21 cellular contexts compared by ENCODE assay signal in genomic region chr2:75360945-75361344, GRCh38.
DNase-seq lines count a peak whose midpoint lies in the region; ATAC-seq, FAIRE-seq and TF ChIP-seq lines count a peak whose summit lies in the region.
"Had no signal": no experiment of that assay in that cellular context is flagged by ENCODE, and none has a peak within 500 bp of the region (broad histone marks: within the 10 kb centered on the region; RNA-seq: fewer than 3 reads in every experiment).

No MANE protein-coding gene starts in this region.

- H3K4me1 ChIP-seq in HepG2 (ENCODE audit: insufficient read depth, low read length) (no peaks in the 10 kb centered on the region), right lobe of liver (no peaks in the 10 kb centered on the region), IMR-90 (ENCODE audit: control insufficient read depth, insufficient read depth, low read length) (no peaks in the 10 kb centered on the region), Loucy (ENCODE audit: insufficient read depth, low read length, poor library complexity, severe bottlenecking) (peaks cover 35% of the 10 kb centered on the region), spleen (no peaks in the 10 kb centered on the region)
- H3K4me1 ChIP-seq: Caco-2 had no signal

- H4K91ac ChIP-seq in IMR-90 (ENCODE audit: insufficient read depth, low read depth, low read length) = no peak overlapping the region

- 24% methylated on average over 1 of the region's 1 CpG for WGBS in HepG2 (ENCODE audit: low lambda C conversion rate)
- 73% methylated on average over 1 of the region's 1 CpG for WGBS in right lobe of liver (ENCODE audit: insufficient coverage, low coverage, low lambda C conversion rate, missing lambda C conversion rate)
- no CpG with 5 or more reads among the region's 1 CpG for whole genome bisulfite sequencing in IMR-90 (ENCODE audit: extremely low coverage in 2 of 2, insufficient read length in 1 of 2), 2 experiments
- WGBS in spleen, 5 donors = 55 to 77% (median 61%) methylated on average over 1 of the region's 1 CpG

- no peak overlapping the region for H3K27ac Mint-ChIP-seq in type B pancreatic cell
- H3K27ac Mint-ChIP-seq: B cell; CD4-positive, alpha-beta T cell; CD8-positive, alpha-beta T cell had no signal

- H2AFZ ChIP-seq in HepG2 (ENCODE audit: low read length) (no peak overlapping the region), IMR-90 (replicated peaks; ENCODE audit: low read length, poor library complexity) (no peak overlapping the region), Loucy (ENCODE audit: low read length) (peak overlapping the region; percentile 9; the same call in 1 of the 2 replicates)

- H2BK20ac ChIP-seq in IMR-90 (ENCODE audit: low read depth, low read length) = no peak overlapping the region

- ATAC-seq in HepG2 = no peak
- no peak for ATAC-seq in right lobe of liver
- no peak for ATAC-seq in IMR-90 (ENCODE audit: low read depth)
- no peak for ATAC-seq in activated T-cell treated with anti-CD3 and anti-CD28 coated beads, Interleukin-2, amount 50 U/mL, for 4 hours
- ATAC-seq: CD8-positive, alpha-beta T cell had no signal

- no peak for TF ChIP-seq EP300 in HepG2 (IDR thresholded peaks at IDR 0.05; ENCODE audit: low read depth in 2 of 2, low read length in 2 of 2)
- no peak for TF ChIP-seq EP300 in HepG2 (CRISPR knock-in tag; IDR thresholded peaks at IDR 0.05; ENCODE audit: borderline replicate concordance)

- no peak overlapping the region for H2AK9ac ChIP-seq in IMR-90 (replicated peaks; ENCODE audit: low read depth, low read length, poor library complexity)

- H3K4me1 Mint-ChIP-seq in activated T-cell treated with anti-CD3 and anti-CD28 coated beads, Interleukin-2, amount 50 U/mL, for 4 hours (ENCODE audit: low read depth) = no peaks in the 10 kb centered on the region
- no peaks in the 10 kb centered on the region for H3K4me1 Mint-ChIP-seq in type B pancreatic cell (ENCODE audit: unreplicated experiment)
- H3K4me1 Mint-ChIP-seq: B cell had no signal

- H3K79me2 ChIP-seq in HepG2 (ENCODE audit: insufficient read depth, low read length) (no peaks in the 10 kb centered on the region), Loucy (ENCODE audit: insufficient read depth, low read length) (no peaks in the 10 kb centered on the region)

- H3K4me2 ChIP-seq in HepG2 (ENCODE audit: low read depth, low read length) (no peak overlapping the region), IMR-90 (ENCODE audit: low read depth, low read length) (no peak overlapping the region), Loucy (ENCODE audit: low read depth, low read length, poor library complexity, severe bottlenecking) (peak overlapping the region; percentile 79)

- peaks cover 10% of the 10 kb centered on the region for H3F3A ChIP-seq in Loucy (ENCODE audit: low read depth)

- H3K9me3 ChIP-seq in HepG2 (ENCODE audit: low read length) (no peaks in the 10 kb centered on the region), right lobe of liver (no peaks in the 10 kb centered on the region), IMR-90 (ENCODE audit: control insufficient read depth, insufficient read depth, low read length) (no peaks in the 10 kb centered on the region), Loucy (ENCODE audit: insufficient read depth, low read depth, low read length) (0 out of 2 replicates have a peak, but pooled peaks cover 4% of the 10 kb centered on the region), spleen (peaks cover 0 to 5% (median 0%) of the 10 kb centered on the region in 8 donors)
- H3K9me3 ChIP-seq: BLaER1 treated with 17β-estradiol and CSF1 and Interleukin-3, amounts not matched to agents 10 nM and 100 nM; Caco-2 had no signal

- TF ChIP-seq POLR2A in HepG2 (IDR thresholded peaks at IDR 0.05; ENCODE audit: insufficient read depth in 1 of 2, low read depth in 2 of 2, low read length in 2 of 2) (no peak), right lobe of liver (IDR thresholded peaks at IDR 0.05) (no peak), IMR-90 (IDR thresholded peaks at IDR 0.05; ENCODE audit: low read depth, low read length) (no peak), spleen (IDR thresholded peaks at IDR 0.05) (no peak)

- in situ Hi-C loops in HepG2 (cut with HindIII; ENCODE audit: extremely low pct_ligation_motif_present, low pct_unique_long_range_greater_than_20kb) = no loop called here
- in situ Hi-C loops in IMR-90 (cut with MboI; ENCODE audit: low sequenced_read_pairs) = no loop called here

- no peaks in the 10 kb centered on the region for H3K79me1 ChIP-seq in IMR-90 (ENCODE audit: low read depth in 1 of 2, low read length in 2 of 2)

- H3K9me1 ChIP-seq in IMR-90 (ENCODE audit: insufficient read depth, low read length) = no peaks in the 10 kb centered on the region

- H3K36me3 ChIP-seq in HepG2 (replicated peaks in 1 of 2; ENCODE audit: control insufficient read depth in 1 of 2, insufficient read depth in 2 of 2, low read length in 2 of 2) = no peaks in the 10 kb centered on the region
- no peaks in the 10 kb centered on the region for H3K36me3 ChIP-seq in right lobe of liver
- H3K36me3 ChIP-seq in IMR-90 (ENCODE audit: control insufficient read depth, insufficient read depth, low read length) = no peaks in the 10 kb centered on the region
- no peaks in the 10 kb centered on the region for H3K36me3 ChIP-seq in Loucy (ENCODE audit: insufficient read depth, low read length)
- no peaks in the 10 kb centered on the region for H3K36me3 ChIP-seq in spleen
- H3K36me3 ChIP-seq: BLaER1 treated with 17β-estradiol and CSF1 and Interleukin-3, amounts not matched to agents 10 nM and 100 nM had no signal

- H3K4me3 Mint-ChIP-seq in activated T-cell treated with anti-CD3 and anti-CD28 coated beads, Interleukin-2, amount 50 U/mL, for 4 hours = no peak overlapping the region
- no peak overlapping the region for H3K4me3 Mint-ChIP-seq in type B pancreatic cell
- H3K4me3 Mint-ChIP-seq: B cell; CD4-positive, alpha-beta T cell; CD8-positive, alpha-beta T cell had no signal

- DNase-seq in HepG2 (ENCODE audit: low spot score) (no peak), right lobe of liver (no peak), IMR-90 (no peak), spleen (no peak), type B pancreatic cell (ENCODE audit: extremely low spot score, unreplicated experiment) (no peak)
- DNase-seq in activated T-cell treated with anti-CD3 and anti-CD28 coated beads, Interleukin-2, amount 50 U/mL, for 4 hours = no peak
- DNase-seq: 8988T; AML-193; Caco-2; Calu3; CD4-positive, alpha-beta T cell; CD8-positive, alpha-beta T cell; DMS79 treated with DMSO at 0.1 percent for 48 hours had no signal

- no peaks in the 10 kb centered on the region for H3K36me3 Mint-ChIP-seq in activated T-cell treated with anti-CD3 and anti-CD28 coated beads, Interleukin-2, amount 50 U/mL, for 4 hours (ENCODE audit: insufficient read depth)
- H3K36me3 Mint-ChIP-seq in type B pancreatic cell = no peaks in the 10 kb centered on the region

- H3K27ac ChIP-seq in HepG2 (ENCODE audit: extremely low read length, insufficient read depth, low read length) (no peak overlapping the region), right lobe of liver (no peak overlapping the region), IMR-90 (ENCODE audit: insufficient read depth, low read length) (no peak overlapping the region), spleen (no peak overlapping the region)
- H3K27ac ChIP-seq: BLaER1 treated with 17β-estradiol and CSF1 and Interleukin-3, amounts not matched to agents 10 nM and 100 nM; C4-2B had no signal

- H3K23ac ChIP-seq in IMR-90 (ENCODE audit: low read depth, low read length) = no peak overlapping the region

- no peak overlapping the region for H2BK5ac ChIP-seq in IMR-90 (ENCODE audit: low read depth, low read length, poor library complexity, severe bottlenecking)

- no peak overlapping the region for H2AK5ac ChIP-seq in IMR-90 (ENCODE audit: low read depth, low read length)

- H3K27me3 ChIP-seq in HepG2 (ENCODE audit: control insufficient read depth in 1 of 2, insufficient read depth in 2 of 2, low read length in 2 of 2) (no peaks in the 10 kb centered on the region), right lobe of liver (no peaks in the 10 kb centered on the region), IMR-90 (ENCODE audit: control insufficient read depth, insufficient read depth, low read length) (no peaks in the 10 kb centered on the region; the same call in 1 of the 2 replicates), Loucy (ENCODE audit: insufficient read depth, low read length, poor library complexity, severe bottlenecking) (no peaks in the 10 kb centered on the region), spleen (replicated peaks in 1 of 7) (no peaks in the 10 kb centered on the region)
- H3K27me3 ChIP-seq: BLaER1 treated with 17β-estradiol and CSF1 and Interleukin-3, amounts not matched to agents 10 nM and 100 nM had no signal

- no TSS peak for BruUV-seq in HepG2 (replicated peaks; lab: Mats Ljungman, UMichigan)
- BruUV-seq in IMR-90 (replicated peaks; lab: Mats Ljungman, UMichigan) = no TSS peak

- no peak for FAIRE-seq in HepG2 (lab: Jason Lieb, UNC)
- FAIRE-seq: A204.1, D721Med, GM12891, GM19239 had no signal

- H3K4me3 ChIP-seq in HepG2 (replicated peaks in 1 of 3; ENCODE audit: insufficient read depth in 1 of 3, low read depth in 2 of 3, low read length in 3 of 3) (no peak overlapping the region), right lobe of liver (no peak overlapping the region), IMR-90 (ENCODE audit: insufficient read depth, low read depth, low read length) (no peak overlapping the region), Loucy (ENCODE audit: low read length, poor library complexity, severe bottlenecking) (peak overlapping the region; percentile 66), spleen (no peak overlapping the region)
- H3K4me3 ChIP-seq: BLaER1 treated with 17β-estradiol and CSF1 and Interleukin-3, amounts not matched to agents 10 nM and 100 nM had no signal

- no peak overlapping the region for H3K18ac ChIP-seq in IMR-90 (ENCODE audit: low read depth, low read length)

- no peak overlapping the region for H3K4ac ChIP-seq in IMR-90 (ENCODE audit: low read depth, low read length)

- TF ChIP-seq RAD21 in HepG2 (CRISPR knock-in tag; IDR thresholded peaks at IDR 0.05) (no peak), IMR-90 (IDR thresholded peaks at IDR 0.05; ENCODE audit: low read length) (no peak)

- H3K9me2 ChIP-seq in Loucy (replicated peaks; ENCODE audit: low read depth, low read length) = no peaks in the 10 kb centered on the region

- H2BK15ac ChIP-seq in IMR-90 (ENCODE audit: low read depth, low read length) = no peak overlapping the region

- H3K9ac ChIP-seq in HepG2 (ENCODE audit: insufficient read depth, low read depth, low read length) = no peak overlapping the region
- no peak overlapping the region for H3K9ac ChIP-seq in IMR-90 (ENCODE audit: low read depth, low read length)
- peak overlapping the region; percentile 57 for H3K9ac ChIP-seq in Loucy (ENCODE audit: low read depth, low read length, poor library complexity, severe bottlenecking)
- H3K9ac ChIP-seq: BLaER1 treated with 17β-estradiol and CSF1 and Interleukin-3, amounts not matched to agents 10 nM and 100 nM had no signal

- no peak overlapping the region for H3K56ac ChIP-seq in IMR-90 (ENCODE audit: extremely low read depth, insufficient read depth, low read length)

- TF ChIP-seq CTCF in HepG2 (CRISPR knock-in tag; IDR thresholded peaks at IDR 0.05) (no peak), right lobe of liver (IDR thresholded peaks at IDR 0.05) (no peak), IMR-90 (conservative IDR thresholded peaks at IDR 0.05; ENCODE audit: low read depth, low read length) (no peak), Loucy (conservative IDR thresholded peaks at IDR 0.05; ENCODE audit: low read length) (no peak), spleen (IDR thresholded peaks at IDR 0.05 in 8 of 11, conservative IDR thresholded peaks at IDR 0.05 in 3 of 11) (no peak), type B pancreatic cell (conservative IDR thresholded peaks at IDR 0.05) (no peak)

- H4K20me1 ChIP-seq in HepG2 (ENCODE audit: insufficient read depth, low read length) = no peaks in the 10 kb centered on the region
- H4K20me1 ChIP-seq in IMR-90 (ENCODE audit: insufficient read depth, low read length) = no peaks in the 10 kb centered on the region
- H4K20me1 ChIP-seq in Loucy (ENCODE audit: insufficient read depth, low read length, poor library complexity, severe bottlenecking) = no peaks in the 10 kb centered on the region
- H4K20me1 ChIP-seq: BLaER1 treated with 17β-estradiol and CSF1 and Interleukin-3, amounts not matched to agents 10 nM and 100 nM had no signal

- peaks cover 2% of the 10 kb centered on the region for H3K27me3 Mint-ChIP-seq in activated T-cell treated with anti-CD3 and anti-CD28 coated beads, Interleukin-2, amount 50 U/mL, for 4 hours (ENCODE audit: low read depth)
- peaks cover 3% of the 10 kb centered on the region for H3K27me3 Mint-ChIP-seq in type B pancreatic cell
- H3K27me3 Mint-ChIP-seq: B cell had no signal

- intact Hi-C loops in HepG2 (cut with micrococcal nuclease; ENCODE audit: unreplicated experiment) = no loop called here
- intact Hi-C loops in right lobe of liver (cut with DNase I) = no loop called here
- intact Hi-C loops in IMR-90 (cut with micrococcal nuclease) = loop anchor here (5.0 kb wide), 1 partner anchor 56 kb away; no protein-coding TSS in a partner anchor
- intact Hi-C loops in spleen (cut with DNase I; ENCODE audit: low total_unique reads) = no loop called here

- H3K14ac ChIP-seq in IMR-90 (replicated peaks; ENCODE audit: low read depth, low read length) = no peak overlapping the region

- no peak overlapping the region for H2BK120ac ChIP-seq in IMR-90 (ENCODE audit: low read depth, low read length)

- POLR2A ChIA-PET in HepG2 (lab: Yijun Ruan, JAX) = no interaction called here
- POLR2A ChIA-PET in IMR-90 (lab: Charles Lee; ENCODE audit: unreplicated experiment) = no interaction called here

- no peak overlapping the region for H4K8ac ChIP-seq in IMR-90 (ENCODE audit: low read depth in 2 of 2, low read length in 2 of 2)

- no peak overlapping the region for H4K5ac ChIP-seq in IMR-90 (ENCODE audit: low read depth, low read length)

- CTCF ChIA-PET in HepG2 (lab: Yijun Ruan, JAX; ENCODE audit: low intra/inter-chr PET ratio, low total read pairs) = no interaction called here
- CTCF ChIA-PET in IMR-90 (lab: Yijun Ruan, JAX) = no interaction called here

- no peaks in the 10 kb centered on the region for H3K9me3 Mint-ChIP-seq in activated T-cell treated with anti-CD3 and anti-CD28 coated beads, Interleukin-2, amount 50 U/mL, for 4 hours
- H3K9me3 Mint-ChIP-seq in type B pancreatic cell = no peaks in the 10 kb centered on the region

- dilution Hi-C loops in IMR-90 (cut with HindIII; ENCODE audit: low sequenced_read_pairs, unreplicated experiment) = no loop called here
